1 cellular context compared by ENCODE assay signal in the genomic region with DNA sequence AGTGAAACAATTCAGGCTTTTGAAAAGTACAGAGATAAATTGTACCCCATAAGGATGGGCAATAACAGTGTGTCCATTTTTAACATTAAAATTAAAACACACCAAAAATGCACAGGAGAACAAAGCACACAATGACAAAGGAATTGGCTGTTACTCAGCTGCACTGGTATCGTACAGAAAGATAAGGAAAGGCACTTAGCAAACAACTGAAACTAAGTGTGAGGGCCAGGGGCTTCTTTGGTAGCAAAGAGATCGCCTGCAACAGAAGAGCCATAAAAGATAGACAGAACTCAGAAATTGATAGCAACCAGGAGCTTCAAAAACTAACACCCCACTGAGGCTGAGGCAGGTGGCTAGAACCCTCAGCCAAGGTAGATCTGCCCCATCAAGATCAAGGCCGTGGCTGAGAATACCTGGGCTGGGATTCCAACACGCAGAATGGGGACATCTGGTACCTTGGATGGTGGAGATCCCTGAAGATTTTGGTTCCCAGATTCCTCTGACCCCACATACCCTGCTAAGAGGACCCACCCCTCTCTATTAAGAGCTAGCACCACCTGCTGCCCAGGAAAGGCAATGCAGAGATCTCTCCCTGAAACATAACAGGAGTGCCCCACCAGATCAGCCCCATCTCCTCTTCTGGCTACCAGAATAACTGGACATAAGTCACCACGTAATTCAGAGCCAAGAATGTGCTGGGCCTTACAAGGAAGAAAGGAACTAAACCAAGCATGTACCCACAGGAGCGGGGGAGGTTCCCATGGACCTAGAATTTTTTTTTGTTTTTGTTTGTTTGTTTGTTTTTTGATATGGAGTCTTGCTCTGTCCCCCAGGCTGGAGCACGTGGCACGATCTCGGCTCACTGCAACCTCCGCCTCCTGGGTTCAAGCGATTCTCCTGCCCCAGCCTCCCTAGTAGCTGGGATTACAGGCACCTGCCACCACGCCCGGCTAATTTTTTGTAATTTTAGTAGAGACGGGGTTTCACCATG.
TF ChIP-seq lines count a peak whose summit lies in the region.

No MANE protein-coding gene starts in this region.

TF ChIP-seq in GM23338, 12 proteins besides CTCF, POLR2A, EP300 and RAD21 (continued from another document):
- TF ChIP-seq, protein P1, sequence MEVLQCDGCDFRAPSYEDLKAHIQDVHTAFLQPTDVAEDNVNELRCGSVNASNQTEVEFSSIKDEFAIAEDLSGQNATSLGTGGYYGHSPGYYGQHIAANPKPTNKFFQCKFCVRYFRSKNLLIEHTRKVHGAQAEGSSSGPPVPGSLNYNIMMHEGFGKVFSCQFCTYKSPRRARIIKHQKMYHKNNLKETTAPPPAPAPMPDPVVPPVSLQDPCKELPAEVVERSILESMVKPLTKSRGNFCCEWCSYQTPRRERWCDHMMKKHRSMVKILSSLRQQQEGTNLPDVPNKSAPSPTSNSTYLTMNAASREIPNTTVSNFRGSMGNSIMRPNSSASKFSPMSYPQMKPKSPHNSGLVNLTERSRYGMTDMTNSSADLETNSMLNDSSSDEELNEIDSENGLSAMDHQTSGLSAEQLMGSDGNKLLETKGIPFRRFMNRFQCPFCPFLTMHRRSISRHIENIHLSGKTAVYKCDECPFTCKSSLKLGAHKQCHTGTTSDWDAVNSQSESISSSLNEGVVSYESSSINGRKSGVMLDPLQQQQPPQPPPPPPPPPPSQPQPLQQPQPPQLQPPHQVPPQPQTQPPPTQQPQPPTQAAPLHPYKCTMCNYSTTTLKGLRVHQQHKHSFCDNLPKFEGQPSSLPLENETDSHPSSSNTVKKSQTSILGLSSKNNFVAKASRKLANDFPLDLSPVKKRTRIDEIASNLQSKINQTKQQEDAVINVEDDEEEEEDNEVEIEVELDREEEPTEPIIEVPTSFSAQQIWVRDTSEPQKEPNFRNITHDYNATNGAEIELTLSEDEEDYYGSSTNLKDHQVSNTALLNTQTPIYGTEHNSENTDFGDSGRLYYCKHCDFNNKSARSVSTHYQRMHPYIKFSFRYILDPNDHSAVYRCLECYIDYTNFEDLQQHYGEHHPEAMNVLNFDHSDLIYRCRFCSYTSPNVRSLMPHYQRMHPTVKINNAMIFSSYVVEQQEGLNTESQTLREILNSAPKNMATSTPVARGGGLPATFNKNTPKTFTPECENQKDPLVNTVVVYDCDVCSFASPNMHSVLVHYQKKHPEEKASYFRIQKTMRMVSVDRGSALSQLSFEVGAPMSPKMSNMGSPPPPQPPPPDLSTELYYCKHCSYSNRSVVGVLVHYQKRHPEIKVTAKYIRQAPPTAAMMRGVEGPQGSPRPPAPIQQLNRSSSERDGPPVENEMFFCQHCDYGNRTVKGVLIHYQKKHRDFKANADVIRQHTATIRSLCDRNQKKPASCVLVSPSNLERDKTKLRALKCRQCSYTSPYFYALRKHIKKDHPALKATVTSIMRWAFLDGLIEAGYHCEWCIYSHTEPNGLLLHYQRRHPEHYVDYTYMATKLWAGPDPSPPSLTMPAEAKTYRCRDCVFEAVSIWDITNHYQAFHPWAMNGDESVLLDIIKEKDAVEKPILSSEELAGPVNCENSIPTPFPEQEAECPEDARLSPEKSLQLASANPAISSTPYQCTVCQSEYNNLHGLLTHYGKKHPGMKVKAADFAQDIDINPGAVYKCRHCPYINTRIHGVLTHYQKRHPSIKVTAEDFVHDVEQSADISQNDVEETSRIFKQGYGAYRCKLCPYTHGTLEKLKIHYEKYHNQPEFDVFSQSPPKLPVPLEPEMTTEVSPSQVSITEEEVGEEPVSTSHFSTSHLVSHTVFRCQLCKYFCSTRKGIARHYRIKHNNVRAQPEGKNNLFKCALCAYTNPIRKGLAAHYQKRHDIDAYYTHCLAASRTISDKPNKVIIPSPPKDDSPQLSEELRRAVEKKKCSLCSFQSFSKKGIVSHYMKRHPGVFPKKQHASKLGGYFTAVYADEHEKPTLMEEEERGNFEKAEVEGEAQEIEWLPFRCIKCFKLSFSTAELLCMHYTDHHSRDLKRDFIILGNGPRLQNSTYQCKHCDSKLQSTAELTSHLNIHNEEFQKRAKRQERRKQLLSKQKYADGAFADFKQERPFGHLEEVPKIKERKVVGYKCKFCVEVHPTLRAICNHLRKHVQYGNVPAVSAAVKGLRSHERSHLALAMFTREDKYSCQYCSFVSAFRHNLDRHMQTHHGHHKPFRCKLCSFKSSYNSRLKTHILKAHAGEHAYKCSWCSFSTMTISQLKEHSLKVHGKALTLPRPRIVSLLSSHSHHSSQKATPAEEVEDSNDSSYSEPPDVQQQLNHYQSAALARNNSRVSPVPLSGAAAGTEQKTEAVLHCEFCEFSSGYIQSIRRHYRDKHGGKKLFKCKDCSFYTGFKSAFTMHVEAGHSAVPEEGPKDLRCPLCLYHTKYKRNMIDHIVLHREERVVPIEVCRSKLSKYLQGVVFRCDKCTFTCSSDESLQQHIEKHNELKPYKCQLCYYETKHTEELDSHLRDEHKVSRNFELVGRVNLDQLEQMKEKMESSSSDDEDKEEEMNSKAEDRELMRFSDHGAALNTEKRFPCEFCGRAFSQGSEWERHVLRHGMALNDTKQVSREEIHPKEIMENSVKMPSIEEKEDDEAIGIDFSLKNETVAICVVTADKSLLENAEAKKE (CRISPR knock-in tag; IDR thresholded peaks at IDR 0.05): peak; percentile 60; the same call in 1 of the 2 replicates
- no peak for TF ChIP-seq JUNB (IDR thresholded peaks at IDR 0.05; ENCODE audit: unreplicated experiment)
- TF ChIP-seq EZH2 (IDR thresholded peaks at IDR 0.05; ENCODE audit: low read depth, unreplicated experiment): no peak
